In the genomic region with DNA sequence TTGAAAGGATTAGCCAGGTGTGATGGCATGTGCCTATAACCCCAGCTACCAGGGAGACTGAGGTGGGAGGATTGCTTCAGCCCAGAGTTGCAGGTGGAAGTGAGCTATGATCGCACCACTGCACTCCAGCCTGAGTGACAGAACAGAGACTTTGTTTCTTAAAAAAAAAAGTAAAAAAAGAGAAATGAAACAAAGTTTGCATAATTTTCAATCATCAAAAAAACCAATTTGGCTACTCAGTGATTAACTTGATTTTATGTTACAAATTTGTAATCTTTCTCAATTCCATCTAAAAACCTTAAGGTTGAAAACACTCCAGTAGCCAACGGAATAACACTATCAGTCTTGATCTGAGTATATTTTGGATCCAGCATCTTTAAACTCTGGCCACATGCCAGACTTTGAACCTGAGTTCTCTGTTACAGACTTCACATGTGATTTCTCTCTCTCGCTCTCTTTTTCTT, we compare ENCODE assay signal across 11 cellular contexts. TPM values are rescaled to one million over a fixed set of nuclear protein-coding genes. Genes with fewer than 3 reads are reported as not detected.
DNase-seq lines count a peak whose midpoint lies in the region; ATAC-seq lines count a peak whose summit lies in the region.
"Had no signal": no experiment of that assay in that cellular context is flagged by ENCODE, and none has a peak within 500 bp of the region (broad histone marks: within the 10 kb centered on the region; RNA-seq: fewer than 3 reads in every experiment).

No MANE protein-coding gene starts in this region.

- intact Hi-C loops in activated CD4-positive, alpha-beta memory T cell treated with anti-CD3 and anti-CD28 coated beads for 36 hours (cut with micrococcal nuclease): no loop called here
- intact Hi-C loops in head of caudate nucleus (cut with DNase I): no loop called here

- DNase-seq in CD1c-positive myeloid dendritic cell (ENCODE audit: extremely low spot score) (peak; percentile 14), substantia nigra (lab: John Stamatoyannopoulos, UW) (no peak), NCI-H2029 (lab: John Stamatoyannopoulos, UW) (no peak), head of caudate nucleus (no peak)
- no peak for DNase-seq in activated CD4-positive, alpha-beta memory T cell treated with anti-CD3 and anti-CD28 coated beads for 36 hours
- DNase-seq: activated CD8-positive, alpha-beta memory T cell treated with anti-CD3 and anti-CD28 coated beads, Interleukin-2, amount 50 U/mL, for 4 hours; GDM1 had no signal

- H3K9me3 Mint-ChIP-seq in activated CD4-positive, alpha-beta memory T cell treated with anti-CD3 and anti-CD28 coated beads for 36 hours: peaks cover 14% of the 10 kb centered on the region

- no peaks in the 10 kb centered on the region for H3K4me1 Mint-ChIP-seq in activated CD4-positive, alpha-beta memory T cell treated with anti-CD3 and anti-CD28 coated beads for 36 hours (ENCODE audit: low read depth)

- CTCF ChIA-PET in activated CD4-positive, alpha-beta memory T cell treated with anti-CD3 and anti-CD28 coated beads for 36 hours (lab: Charles Lee): no interaction called here

- no peak overlapping the region for H3K4me3 Mint-ChIP-seq in activated CD4-positive, alpha-beta memory T cell treated with anti-CD3 and anti-CD28 coated beads for 36 hours

- H3K27ac ChIP-seq in substantia nigra (ENCODE audit: low read depth, low read length, poor library complexity, severe bottlenecking): no peak overlapping the region
- H3K27ac ChIP-seq: cardiac muscle cell had no signal

- H3K27me3 Mint-ChIP-seq in activated CD4-positive, alpha-beta memory T cell treated with anti-CD3 and anti-CD28 coated beads for 36 hours: peaks cover 5% of the 10 kb centered on the region

- H3K27ac Mint-ChIP-seq in activated CD4-positive, alpha-beta memory T cell treated with anti-CD3 and anti-CD28 coated beads for 36 hours: no peak overlapping the region

- ATAC-seq in GM19328 (IDR thresholded peaks at IDR 0.05; ENCODE audit: unreplicated experiment): peak; percentile 93
- ATAC-seq in HG02840 (IDR thresholded peaks at IDR 0.05; ENCODE audit: low FRiP score, unreplicated experiment): peak; percentile 96
- peak; percentile 93 for ATAC-seq in HG03565 (IDR thresholded peaks at IDR 0.05; ENCODE audit: unreplicated experiment)

- POLR2A ChIA-PET in activated CD4-positive, alpha-beta memory T cell treated with anti-CD3 and anti-CD28 coated beads for 36 hours (lab: Charles Lee): no interaction called here

- H3K36me3 Mint-ChIP-seq in activated CD4-positive, alpha-beta memory T cell treated with anti-CD3 and anti-CD28 coated beads for 36 hours: peaks cover 4% of the 10 kb centered on the region

RNA-seq across cellular contexts. Expression of a gene that starts 12.6 kb away (rescaled TPM):
- under 1 TPM; 0.10 to 0.17 TPM for total RNA-seq in activated CD4-positive, alpha-beta memory T cell treated with anti-CD3 and anti-CD28 coated beads for 36 hours

RNA-seq across cellular contexts. Expression of a gene that starts 55.9 kb away (rescaled TPM):
- total RNA-seq in activated CD4-positive, alpha-beta memory T cell treated with anti-CD3 and anti-CD28 coated beads for 36 hours: 1 to 10 TPM; 1.1 to 1.3 TPM
